25 cellular contexts compared by ENCODE assay signal in genomic region chr1:154694995-154695394, GRCh38.
"Had no signal": no experiment of that assay in that cellular context is flagged by ENCODE, and none has a peak within 500 bp of the region (broad histone marks: within the 10 kb centered on the region; RNA-seq: fewer than 3 reads in every experiment).

No MANE protein-coding gene starts in this region.

- H3K4me1 Mint-ChIP-seq: endodermal cell, immature natural killer cell, mesothelial cell of epicardium, naive B cell had no signal

- H3K27ac ChIP-seq: coronary artery, epithelial cell of prostate, esophagus squamous epithelium, gastrocnemius medialis, heart left ventricle, hepatocyte, lower lobe of right lung had no signal

- H3K27me3 ChIP-seq: gastrocnemius medialis, heart left ventricle had no signal

- H3K4me3 ChIP-seq: coronary artery, esophagus squamous epithelium, gastrocnemius medialis, heart left ventricle, hepatocyte, lower lobe of right lung, mucosa of descending colon had no signal

- H3K36me3 ChIP-seq: esophagus squamous epithelium, gastrocnemius medialis, heart left ventricle, lower lobe of right lung had no signal

- H3K4me3 Mint-ChIP-seq: effector memory CD8-positive, alpha-beta T cell; endodermal cell; immature natural killer cell; mesothelial cell of epicardium; naive B cell had no signal

- H3K9me3 ChIP-seq: esophagus squamous epithelium, gastrocnemius medialis, heart left ventricle, lower lobe of right lung, mucosa of descending colon had no signal

- H3K36me3 Mint-ChIP-seq: immature natural killer cell, mesothelial cell of epicardium, naive B cell had no signal

- H3K9me3 Mint-ChIP-seq: effector memory CD8-positive, alpha-beta T cell; endodermal cell; immature natural killer cell; mesothelial cell of epicardium; naive B cell had no signal

- H3K4me1 ChIP-seq: lower lobe of right lung had no signal

- ATAC-seq: effector memory CD8-positive, alpha-beta T cell; esophagus mucosa; gastrocnemius medialis; heart left ventricle; left colon; left lobe of liver; left ventricle myocardium superior; mucosa of descending colon had no signal

- DNase-seq: effector CD8-positive, alpha-beta T cell; effector memory CD8-positive, alpha-beta T cell; endodermal cell; erythroblast; esophagus squamous epithelium; foreskin fibroblast; foreskin melanocyte; gastrocnemius medialis; heart left ventricle; hypothalamus; immature natural killer cell; kidney; kidney glomerular epithelial cell; left colon; left ventricle myocardium superior; lower lobe of right lung; mesenchymal stem cell; mucosa of descending colon; naive B cell had no signal

- H3K27ac Mint-ChIP-seq: effector memory CD8-positive, alpha-beta T cell; endodermal cell; immature natural killer cell; mesothelial cell of epicardium had no signal
